In genomic region chr2:147482590-147483292, GRCh38 we compare ENCODE assay signal across 16 cellular contexts.
"Had no signal": no experiment of that assay in that cellular context is flagged by ENCODE, and none has a peak within 500 bp of the region (broad histone marks: within the 10 kb centered on the region; RNA-seq: fewer than 3 reads in every experiment).

No MANE protein-coding gene starts in this region.

- H3K36me3 ChIP-seq: breast epithelium, tibial nerve had no signal

- H3K27me3 ChIP-seq: breast epithelium, foreskin keratinocyte, tibial nerve had no signal

- H3K27ac ChIP-seq: breast epithelium, coronary artery, foreskin keratinocyte, tibial nerve had no signal

- H3K9me3 ChIP-seq: breast epithelium, tibial nerve had no signal

- ATAC-seq: foreskin keratinocyte; stimulated activated naive CD8-positive, alpha-beta T cell treated with anti-CD3 and anti-CD28 coated beads, Interleukin-15, Interleukin-2, amounts not matched to agents 100 U/mL and 50 U/mL, for 24 hours had no signal

- DNase-seq: activated CD4-positive, alpha-beta T cell treated with anti-CD3 and anti-CD28 coated beads, Interleukin-2, amount 50 U/mL, for 4 hours; activated CD4-positive, CD25-positive, alpha-beta regulatory T cell treated with anti-CD3 and anti-CD28 coated beads, Interleukin-2, amount 50 U/mL, for 72 hours; activated naive CD4-positive, alpha-beta T cell treated with anti-CD3 and anti-CD28 coated beads for 36 hours; activated T-cell treated with anti-CD3 and anti-CD28 coated beads for 4 hours; foreskin keratinocyte; hypothalamus; occipital lobe; stimulated activated CD4-positive, alpha-beta T cell treated with anti-CD3 and anti-CD28 coated beads, Interleukin-2, amount 100 ng/mL, for 24 hours; stimulated activated naive CD8-positive, alpha-beta T cell treated with anti-CD3 and anti-CD28 coated beads, Interleukin-15, Interleukin-2, amounts not matched to agents 100 U/mL and 50 U/mL, for 24 hours; substantia nigra; T-helper 1 cell; T1000 had no signal

- H3K4me1 ChIP-seq: breast epithelium, foreskin keratinocyte, tibial nerve had no signal

- H3K4me3 ChIP-seq: breast epithelium, coronary artery, lung, tibial nerve had no signal
